In the genomic region with DNA sequence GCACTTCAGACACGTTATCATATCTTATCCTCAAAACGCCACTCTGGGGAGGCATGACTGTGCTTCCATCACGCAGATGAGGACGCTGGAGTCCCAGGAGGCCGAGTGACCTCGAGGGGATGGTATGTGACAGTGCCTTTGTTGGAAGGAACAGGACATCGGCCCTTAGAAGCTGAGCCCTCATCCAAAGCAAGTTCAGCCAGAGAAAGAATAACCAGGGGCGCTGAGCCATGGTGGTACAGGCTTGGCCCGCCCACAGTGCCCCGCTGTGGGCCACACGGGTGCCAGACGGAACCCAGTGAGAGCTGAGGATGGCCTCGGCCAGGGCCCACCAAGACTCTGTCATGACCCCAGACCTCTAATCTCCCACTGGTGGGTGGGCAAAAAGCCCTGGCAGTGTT, we compare ENCODE assay signal across 1 cellular context.
TF ChIP-seq lines count a peak whose summit lies in the region.

No MANE protein-coding gene starts in this region.

TF ChIP-seq in IMR-90, 13 proteins besides CTCF, POLR2A, EP300 and RAD21:
- no peak for TF ChIP-seq RCOR1 (IDR thresholded peaks at IDR 0.05; ENCODE audit: insufficient replicate concordance, low read length)
- TF ChIP-seq CHD1 (IDR thresholded peaks at IDR 0.05; ENCODE audit: low read depth, low read length) = no peak
- no peak for TF ChIP-seq CEBPB (IDR thresholded peaks at IDR 0.05; ENCODE audit: low read depth, low read length)
- TF ChIP-seq MAFK (IDR thresholded peaks at IDR 0.05; ENCODE audit: low read depth, low read length) = no peak
- no peak for TF ChIP-seq FOS (IDR thresholded peaks at IDR 0.05; ENCODE audit: low read depth, low read length)
- TF ChIP-seq, protein P1, sequence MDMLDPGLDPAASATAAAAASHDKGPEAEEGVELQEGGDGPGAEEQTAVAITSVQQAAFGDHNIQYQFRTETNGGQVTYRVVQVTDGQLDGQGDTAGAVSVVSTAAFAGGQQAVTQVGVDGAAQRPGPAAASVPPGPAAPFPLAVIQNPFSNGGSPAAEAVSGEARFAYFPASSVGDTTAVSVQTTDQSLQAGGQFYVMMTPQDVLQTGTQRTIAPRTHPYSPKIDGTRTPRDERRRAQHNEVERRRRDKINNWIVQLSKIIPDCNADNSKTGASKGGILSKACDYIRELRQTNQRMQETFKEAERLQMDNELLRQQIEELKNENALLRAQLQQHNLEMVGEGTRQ (IDR thresholded peaks at IDR 0.05; ENCODE audit: low read depth, low read length) = no peak
TF ChIP-seq in IMR-90: peak in this region for 0.
